Comparison of ENCODE assay signal across 8 cellular contexts in genomic region chr12:102119674-102120563, GRCh38. TPM values are rescaled to one million over a fixed set of nuclear protein-coding genes. Genes with fewer than 3 reads are reported as not detected.
DNase-seq lines count a peak whose midpoint lies in the region; ATAC-seq and TF ChIP-seq lines count a peak whose summit lies in the region.

Gene NUP37 (minus strand): TSS chr12:102120114. CDS start chr12:102118518, 1,596 bp downstream.
Gene PARPBP (plus strand): TSS chr12:102120183. CDS start chr12:102123889, 3,706 bp downstream.

- H3K27me3 ChIP-seq in AG04450 (ENCODE audit: control insufficient read depth, insufficient read depth, low read length): no peaks in the 10 kb centered on the region

- no peaks in the 10 kb centered on the region for H3K9me3 ChIP-seq in AG04450 (ENCODE audit: control insufficient read depth, insufficient read depth, low read length)

- H3K9me3 Mint-ChIP-seq in immature natural killer cell: no peaks in the 10 kb centered on the region

- H3K4me3 Mint-ChIP-seq in immature natural killer cell: peak within 1 kb of the TSS; percentile 92 to 96 (median 93)

- peaks cover 5 to 19% (median 17%) of the 10 kb centered on the region in 3 donors for H3K36me3 Mint-ChIP-seq in immature natural killer cell

- POLR2A ChIA-PET in AG04450 (lab: Yijun Ruan, JAX): interaction anchor here (0.6 kb wide), 1 partner anchor 23 kb away, joined by 5 read pairs; no protein-coding TSS in a partner anchor

- peak within 1 kb of the TSS; percentile 79 for H3K27ac ChIP-seq in AG04450 (ENCODE audit: low read depth, low read length)

- peak within 1 kb of the TSS; percentile 85 for H3K4me3 ChIP-seq in AG04450 (ENCODE audit: low read depth, low read length)
- peak within 1 kb of the TSS; percentile 69 for H3K4me3 ChIP-seq in WI38 (ENCODE audit: low read depth, low read length)
- peak within 1 kb of the TSS; percentile 71 to 81 for H3K4me3 ChIP-seq in cardiac fibroblast (replicated peaks in 1 of 2; ENCODE audit: low read depth in 2 of 2, low read length in 2 of 2)

- ATAC-seq in GM18870 (IDR thresholded peaks at IDR 0.05; ENCODE audit: unreplicated experiment) (peak; percentile 92), HG03135 (IDR thresholded peaks at IDR 0.05; ENCODE audit: unreplicated experiment) (peak; percentile 96)

- DNase-seq in AG04450 (ENCODE audit: low read depth, low spot score): peak; percentile 50
- peak; percentile 94 for DNase-seq in NCI-H2227 (lab: John Stamatoyannopoulos, UW; ENCODE audit: unreplicated experiment)
- peak; percentile 85 to 88 for DNase-seq in cardiac fibroblast (ENCODE audit: low read depth in 2 of 2)
- peak; percentile 92 to 93 (median 93) for DNase-seq in immature natural killer cell
- peak; percentile 54 for DNase-seq in smooth muscle cell of the brain vasculature (ENCODE audit: low read depth, low spot score)

- H3K27ac Mint-ChIP-seq in immature natural killer cell: peak within 1 kb of the TSS; percentile 91 to 97 (median 93)

- TF ChIP-seq CTCF in AG04450 (IDR thresholded peaks at IDR 0.05; ENCODE audit: low read depth, low read length) (no peak), WI38 (IDR thresholded peaks at IDR 0.05; ENCODE audit: low read depth, low read length) (no peak), cardiac fibroblast (IDR thresholded peaks at IDR 0.05; ENCODE audit: low read depth, low read length) (no peak)

- H3K4me1 Mint-ChIP-seq in immature natural killer cell: peaks cover 18 to 30% of the 10 kb centered on the region in 2 donors

- H3K27me3 Mint-ChIP-seq in immature natural killer cell (ENCODE audit: low read depth in 3 of 3): peaks cover 0 to 10% (median 2%) of the 10 kb centered on the region in 3 donors

- CTCF ChIA-PET in AG04450 (lab: Charles Lee): no interaction called here

RNA-seq across cellular contexts. Expression of gene NUP37, which starts in this region (rescaled TPM):
- polyA plus RNA-seq in AG04450 (2011; rRNA removed): 42.6 and 62.5 TPM in 2 replicates
- 9.3 and 24.4 TPM in 2 replicates for polyA minus RNA-seq in AG04450 (2011; rRNA and poly(A)+ RNA removed)
- polyA plus RNA-seq in immature natural killer cell: 10 to 100 TPM; 18.7 to 22.0 (median 20.0) TPM

RNA-seq across cellular contexts. Expression of gene PARPBP, which starts in this region (rescaled TPM):
- polyA plus RNA-seq in AG04450 (2011; rRNA removed) (4.2 and 6.0 TPM in 2 replicates), immature natural killer cell (10 to 100 TPM in 1 of 3 donors, 1 to 10 TPM in 2; 2.3 to 10.1 (median 2.5) TPM)
- polyA minus RNA-seq in AG04450 (2011; rRNA and poly(A)+ RNA removed): 1.4 and 2.6 TPM in 2 replicates

Comparison
In these comparisons a context has a peak if more than half of its experiments do, and no peak if none do; other contexts are left out.
1. Peak in every context shown above with its lines: DNase-seq, ATAC-seq, H3K4me3 ChIP-seq and H3K27ac ChIP-seq.